ENCODE assay signal across 8 cellular contexts in genomic region chr14:80954771-80955299, GRCh38. TPM values are rescaled to one million over a fixed set of nuclear protein-coding genes. Genes with fewer than 3 reads are reported as not detected.
DNase-seq lines count a peak whose midpoint lies in the region; ATAC-seq and TF ChIP-seq lines count a peak whose summit lies in the region.

No MANE protein-coding gene starts in this region.

- POLR2A ChIA-PET in IMR-90 (lab: Charles Lee; ENCODE audit: unreplicated experiment), result no interaction called here
- POLR2A ChIA-PET in Panc1 (lab: Charles Lee), result no interaction called here
- POLR2A ChIA-PET in naive thymus-derived CD8-positive, alpha-beta T cell (lab: Charles Lee), result interaction anchor here (0.6 to 0.9 kb wide), 2 partner anchors 33 to 514 kb away, joined by 4 to 5 read pairs; no protein-coding TSS in a partner anchor

- 0% methylated on average over 6 of the region's 28 CpGs; no CpG with 5 or more reads in 1 of the 2 experiments for WGBS in IMR-90 (ENCODE audit: extremely low coverage in 2 of 2, insufficient read length in 1 of 2), 2 experiments

- CTCF ChIA-PET in IMR-90 (lab: Yijun Ruan, JAX), result interaction anchor here (0.7 to 3.5 kb wide), 5 partner anchors 10 to 215 kb away, joined by 3 to 17 read pairs (median 5); no protein-coding TSS in a partner anchor
- CTCF ChIA-PET in Panc1 (lab: Charles Lee), result interaction anchor here (1.6 to 1.8 kb wide), 2 partner anchors 33 to 42 kb away, joined by 5 to 7 read pairs; no protein-coding TSS in a partner anchor

- peak overlapping the region; percentile 66 for H3K27ac Mint-ChIP-seq in activated T-helper 17 cell treated with anti-CD3 and anti-CD28 coated beads, Interleukin-2, amount 50 U/mL, for 72 hours
- H3K27ac Mint-ChIP-seq in naive thymus-derived CD8-positive, alpha-beta T cell, result peak overlapping the region in 6 of 10 donors; percentile 35 to 90 (median 66)
- H3K27ac Mint-ChIP-seq in stimulated activated memory B cell treated with anti-CD40 and anti-IgM and Interleukin-4, amounts not matched to agents 10 μg/mL and 1 μg/mL and 100 μg/mL, for 72 hours, result peak overlapping the region; percentile 91

- no peak overlapping the region for H3K4ac ChIP-seq in IMR-90 (ENCODE audit: low read depth, low read length)

- no peak overlapping the region for H2BK20ac ChIP-seq in IMR-90 (ENCODE audit: low read depth, low read length)

- in situ Hi-C loops in IMR-90 (cut with MboI; ENCODE audit: low sequenced_read_pairs), result no loop called here
- in situ Hi-C loops in Panc1 (cut with HindIII; ENCODE audit: low pct_unique_long_range_greater_than_20kb, low sequenced_read_pairs), result no loop called here

- dilution Hi-C loops in IMR-90 (cut with HindIII; ENCODE audit: low sequenced_read_pairs, unreplicated experiment), result no loop called here

- no peaks in the 10 kb centered on the region for H3K36me3 Mint-ChIP-seq in activated T-helper 17 cell treated with anti-CD3 and anti-CD28 coated beads, Interleukin-2, amount 50 U/mL, for 72 hours (ENCODE audit: low read depth)
- no peaks in the 10 kb centered on the region for H3K36me3 Mint-ChIP-seq in naive thymus-derived CD8-positive, alpha-beta T cell
- no peaks in the 10 kb centered on the region for H3K36me3 Mint-ChIP-seq in stimulated activated memory B cell treated with anti-CD40 and anti-IgM and Interleukin-4, amounts not matched to agents 10 μg/mL and 1 μg/mL and 100 μg/mL, for 72 hours

- no peak overlapping the region for H3K18ac ChIP-seq in IMR-90 (ENCODE audit: low read depth, low read length)

- H2AK9ac ChIP-seq in IMR-90 (replicated peaks; ENCODE audit: low read depth, low read length, poor library complexity), result no peak overlapping the region

- no peak overlapping the region for H3K23ac ChIP-seq in IMR-90 (ENCODE audit: low read depth, low read length)

- H3K4me3 Mint-ChIP-seq in activated T-helper 17 cell treated with anti-CD3 and anti-CD28 coated beads, Interleukin-2, amount 50 U/mL, for 72 hours, result peak overlapping the region; percentile 92
- H3K4me3 Mint-ChIP-seq in naive thymus-derived CD8-positive, alpha-beta T cell, result peak overlapping the region; percentile 84 to 98 (median 92)
- H3K4me3 Mint-ChIP-seq in stimulated activated memory B cell treated with anti-CD40 and anti-IgM and Interleukin-4, amounts not matched to agents 10 μg/mL and 1 μg/mL and 100 μg/mL, for 72 hours, result peak overlapping the region; percentile 87

- TF ChIP-seq RAD21 in IMR-90 (IDR thresholded peaks at IDR 0.05; ENCODE audit: low read length), result peak; percentile 75

- H3K79me1 ChIP-seq in IMR-90 (ENCODE audit: low read depth in 1 of 2, low read length in 2 of 2), result no peaks in the 10 kb centered on the region

- H3K4me3 ChIP-seq in GM08714 (ENCODE audit: low read length) (peak overlapping the region; percentile 42; the same call in 1 of the 2 replicates), IMR-90 (ENCODE audit: insufficient read depth, low read depth, low read length) (peak overlapping the region; percentile 72), Panc1 (ENCODE audit: low read depth in 2 of 2, low read length in 2 of 2) (peak overlapping the region; percentile 39 to 60), fibroblast of the aortic adventitia (ENCODE audit: low read depth, low read length) (peak overlapping the region; percentile 63)

- no peak overlapping the region for H3K56ac ChIP-seq in IMR-90 (ENCODE audit: extremely low read depth, insufficient read depth, low read length)

- H2AK5ac ChIP-seq in IMR-90 (ENCODE audit: low read depth, low read length), result no peak overlapping the region

- H4K20me1 ChIP-seq in IMR-90 (ENCODE audit: insufficient read depth, low read length), result no peaks in the 10 kb centered on the region

- H3K9me1 ChIP-seq in IMR-90 (ENCODE audit: insufficient read depth, low read length), result no peaks in the 10 kb centered on the region

- no peak overlapping the region for H2BK5ac ChIP-seq in IMR-90 (ENCODE audit: low read depth, low read length, poor library complexity, severe bottlenecking)

- H2AFZ ChIP-seq in IMR-90 (replicated peaks; ENCODE audit: low read length, poor library complexity), result peak overlapping the region; percentile 96

- no peak overlapping the region for H2BK15ac ChIP-seq in IMR-90 (ENCODE audit: low read depth, low read length)

- H3K27me3 Mint-ChIP-seq in activated T-helper 17 cell treated with anti-CD3 and anti-CD28 coated beads, Interleukin-2, amount 50 U/mL, for 72 hours, result peaks cover 4% of the 10 kb centered on the region
- peaks cover 0 to 5% (median 2%) of the 10 kb centered on the region in 5 donors for H3K27me3 Mint-ChIP-seq in naive thymus-derived CD8-positive, alpha-beta T cell
- H3K27me3 Mint-ChIP-seq in stimulated activated memory B cell treated with anti-CD40 and anti-IgM and Interleukin-4, amounts not matched to agents 10 μg/mL and 1 μg/mL and 100 μg/mL, for 72 hours, result peaks cover 17% of the 10 kb centered on the region

- TF ChIP-seq CTCF in IMR-90 (conservative IDR thresholded peaks at IDR 0.05; ENCODE audit: low read depth, low read length) (peak; percentile 91), Panc1 (IDR thresholded peaks at IDR 0.05) (peak; percentile 82), fibroblast of the aortic adventitia (IDR thresholded peaks at IDR 0.05; ENCODE audit: insufficient read depth, low read length) (peak; percentile 82)

- H3K36me3 ChIP-seq in IMR-90 (ENCODE audit: control insufficient read depth, insufficient read depth, low read length) (no peaks in the 10 kb centered on the region), Panc1 (ENCODE audit: control insufficient read depth, insufficient read depth, low read length) (no peaks in the 10 kb centered on the region; the same call in 1 of the 2 replicates)

- H3K27me3 ChIP-seq in IMR-90 (ENCODE audit: control insufficient read depth, insufficient read depth, low read length) (peaks cover 23% of the 10 kb centered on the region), Panc1 (ENCODE audit: control insufficient read depth, insufficient read depth, low read length) (peaks cover 13% of the 10 kb centered on the region)

- no peak overlapping the region for H4K91ac ChIP-seq in IMR-90 (ENCODE audit: insufficient read depth, low read depth, low read length)

- no peak overlapping the region for H2BK120ac ChIP-seq in IMR-90 (ENCODE audit: low read depth, low read length)

- H3K9me3 ChIP-seq in IMR-90 (ENCODE audit: control insufficient read depth, insufficient read depth, low read length) (no peaks in the 10 kb centered on the region), Panc1 (ENCODE audit: control insufficient read depth, insufficient read depth, low read depth, low read length) (no peaks in the 10 kb centered on the region)

- ATAC-seq in IMR-90 (ENCODE audit: low read depth) (peak; percentile 95), Panc1 (peak; percentile 95), GM21723 (IDR thresholded peaks at IDR 0.05; ENCODE audit: unreplicated experiment) (no peak)
- peak; percentile 53 for ATAC-seq in activated T-helper 17 cell treated with anti-CD3 and anti-CD28 coated beads, Interleukin-2, amount 50 U/mL, for 72 hours (replicated peaks)
- ATAC-seq in naive thymus-derived CD8-positive, alpha-beta T cell, result peak; percentile 74 to 84
- ATAC-seq in stimulated activated memory B cell treated with anti-CD40 and anti-IgM and Interleukin-4, amounts not matched to agents 10 μg/mL and 1 μg/mL and 100 μg/mL, for 72 hours, result peak; percentile 63

- H3K4me1 Mint-ChIP-seq in activated T-helper 17 cell treated with anti-CD3 and anti-CD28 coated beads, Interleukin-2, amount 50 U/mL, for 72 hours, result peaks cover 16% of the 10 kb centered on the region
- peaks cover 12 to 42% (median 34%) of the 10 kb centered on the region in 4 donors for H3K4me1 Mint-ChIP-seq in naive thymus-derived CD8-positive, alpha-beta T cell
- H3K4me1 Mint-ChIP-seq in stimulated activated memory B cell treated with anti-CD40 and anti-IgM and Interleukin-4, amounts not matched to agents 10 μg/mL and 1 μg/mL and 100 μg/mL, for 72 hours, result peaks cover 51% of the 10 kb centered on the region

- no peak for TF ChIP-seq POLR2A in IMR-90 (IDR thresholded peaks at IDR 0.05; ENCODE audit: low read depth, low read length)

- H3K27ac ChIP-seq in IMR-90 (ENCODE audit: insufficient read depth, low read length), result no peak overlapping the region
- no peak overlapping the region for H3K27ac ChIP-seq in Panc1 (ENCODE audit: low read length)

- no TSS peak for BruUV-seq in IMR-90 (replicated peaks; lab: Mats Ljungman, UMichigan)
- BruUV-seq in Panc1 (replicated peaks; lab: Mats Ljungman, UMichigan), result no TSS peak

- intact Hi-C loops in IMR-90 (cut with micrococcal nuclease) (loop anchor here (1.0 kb wide), 3 partner anchors 32 to 264 kb away; no protein-coding TSS in a partner anchor), Panc1 (cut with micrococcal nuclease; ENCODE audit: unreplicated experiment) (loop anchor here (1.0 to 10.0 kb wide), 2 partner anchors 32 to 220 kb away; no protein-coding TSS in a partner anchor)

- H3K4me1 ChIP-seq in IMR-90 (ENCODE audit: control insufficient read depth, insufficient read depth, low read length), result no peaks in the 10 kb centered on the region
- H3K4me1 ChIP-seq in Panc1 (ENCODE audit: control insufficient read depth, insufficient read depth, low read length), result no peaks in the 10 kb centered on the region

- no peaks in the 10 kb centered on the region for H3K9me3 Mint-ChIP-seq in activated T-helper 17 cell treated with anti-CD3 and anti-CD28 coated beads, Interleukin-2, amount 50 U/mL, for 72 hours
- H3K9me3 Mint-ChIP-seq in naive thymus-derived CD8-positive, alpha-beta T cell, result no peaks in the 10 kb centered on the region
- no peaks in the 10 kb centered on the region for H3K9me3 Mint-ChIP-seq in stimulated activated memory B cell treated with anti-CD40 and anti-IgM and Interleukin-4, amounts not matched to agents 10 μg/mL and 1 μg/mL and 100 μg/mL, for 72 hours

- peak; percentile 72 for DNase-seq in IMR-90
- DNase-seq in Panc1 (ENCODE audit: low read depth, low spot score), result peak; percentile 33
- peak; percentile 81 for DNase-seq in fibroblast of the aortic adventitia (ENCODE audit: low read depth)
- peak; percentile 51 to 78 (median 67) for DNase-seq in naive thymus-derived CD8-positive, alpha-beta T cell

- H3K9ac ChIP-seq in IMR-90 (ENCODE audit: low read depth, low read length), result no peak overlapping the region

- H4K8ac ChIP-seq in IMR-90 (ENCODE audit: low read depth in 2 of 2, low read length in 2 of 2), result no peak overlapping the region

- peak overlapping the region; percentile 97 for H3K4me2 ChIP-seq in IMR-90 (ENCODE audit: low read depth, low read length)

- no peak overlapping the region for H4K5ac ChIP-seq in IMR-90 (ENCODE audit: low read depth, low read length)

- H3K14ac ChIP-seq in IMR-90 (replicated peaks; ENCODE audit: low read depth, low read length), result no peak overlapping the region

RNA-seq across cellular contexts. Expression of gene TSHR, which starts 0.6 kb away (rescaled TPM):
- not detected in 2 replicates for total RNA-seq in IMR-90 (2012; rRNA removed)
- polyA plus RNA-seq in IMR-90 (2012; rRNA removed), result not detected in 2 replicates
- not detected in 2 replicates for polyA plus RNA-seq in IMR-90 (2012; cell fraction: cytosol; rRNA removed)
- not detected in 2 replicates for polyA plus RNA-seq in IMR-90 (2012; cell fraction: nucleus; rRNA removed; ENCODE audit: low replicate concordance)
- not detected for total RNA-seq in Panc1 (2021; ENCODE audit: unreplicated experiment)
- polyA plus RNA-seq in Panc1 (2012; ENCODE audit: insufficient read length), result not detected
- total RNA-seq in activated T-helper 17 cell treated with anti-CD3 and anti-CD28 coated beads, Interleukin-2, amount 50 U/mL, for 72 hours, result under 1 TPM in 1 of 2 donors, not detected in 1; 0.50 TPM
- not detected in 2 replicates for total RNA-seq in fibroblast of the aortic adventitia (ENCODE audit: low replicate concordance)
- not detected for total RNA-seq in naive thymus-derived CD8-positive, alpha-beta T cell
- polyA plus RNA-seq in naive thymus-derived CD8-positive, alpha-beta T cell, result under 1 TPM in 1 of 3 donors, not detected in 2; 0.40 TPM

RNA-seq across cellular contexts. Expression of gene CEP128, which starts 13.3 kb away (rescaled TPM):
- total RNA-seq in IMR-90 (2012; rRNA removed) (5.7 and 7.8 TPM in 2 replicates), Panc1 (2021; ENCODE audit: unreplicated experiment) (9.3 TPM), fibroblast of the aortic adventitia (ENCODE audit: low replicate concordance) (4.1 and 12.2 TPM in 2 replicates)
- 1.3 and 1.9 TPM in 2 replicates for polyA plus RNA-seq in IMR-90 (2012; rRNA removed)
- 0.16 and 0.26 TPM in 2 replicates for polyA plus RNA-seq in IMR-90 (2012; cell fraction: cytosol; rRNA removed)
- 0.28 and 2.2 TPM in 2 replicates for polyA plus RNA-seq in IMR-90 (2012; cell fraction: nucleus; rRNA removed; ENCODE audit: low replicate concordance)
- polyA plus RNA-seq in Panc1 (2012; ENCODE audit: insufficient read length), result 1.6 TPM
- total RNA-seq in activated T-helper 17 cell treated with anti-CD3 and anti-CD28 coated beads, Interleukin-2, amount 50 U/mL, for 72 hours, result 10 to 100 TPM; 23.4 to 34.6 TPM
- 1 to 10 TPM; 7.3 to 8.7 TPM for total RNA-seq in naive thymus-derived CD8-positive, alpha-beta T cell
- 1 to 10 TPM; 2.0 to 3.1 (median 2.2) TPM for polyA plus RNA-seq in naive thymus-derived CD8-positive, alpha-beta T cell
